Comparison of ENCODE assay signal across 8 cellular contexts in genomic region chr2:231604101-231604684, GRCh38. TPM values are rescaled to one million over a fixed set of nuclear protein-coding genes. Genes with fewer than 3 reads are reported as not detected.
DNase-seq lines count a peak whose midpoint lies in the region; ATAC-seq and TF ChIP-seq lines count a peak whose summit lies in the region.

No MANE protein-coding gene starts in this region.

- peak overlapping the region; percentile 80 for H3K4me3 Mint-ChIP-seq in stimulated activated memory B cell treated with anti-CD40 and anti-IgM and Interleukin-4, amounts not matched to agents 10 μg/mL and 1 μg/mL and 100 μg/mL, for 72 hours

- peak overlapping the region; percentile 86 for H3K27ac Mint-ChIP-seq in stimulated activated memory B cell treated with anti-CD40 and anti-IgM and Interleukin-4, amounts not matched to agents 10 μg/mL and 1 μg/mL and 100 μg/mL, for 72 hours

- H3K4me1 ChIP-seq in breast epithelium: peaks cover 6 to 10% of the 10 kb centered on the region in 2 donors

- H3K36me3 ChIP-seq in breast epithelium: no peaks in the 10 kb centered on the region

- intact Hi-C loops in breast epithelium (cut with DNase I; ENCODE audit: low total_unique reads): no loop called here

- peak in 1 of 3 donors; percentile 29 for TF ChIP-seq CTCF in breast epithelium (IDR thresholded peaks at IDR 0.05)

- peak overlapping the region; percentile 99 to 100 for H3K27ac ChIP-seq in breast epithelium

- no peaks in the 10 kb centered on the region for H3K27me3 Mint-ChIP-seq in stimulated activated memory B cell treated with anti-CD40 and anti-IgM and Interleukin-4, amounts not matched to agents 10 μg/mL and 1 μg/mL and 100 μg/mL, for 72 hours

- no peaks in the 10 kb centered on the region for H3K9me3 Mint-ChIP-seq in stimulated activated memory B cell treated with anti-CD40 and anti-IgM and Interleukin-4, amounts not matched to agents 10 μg/mL and 1 μg/mL and 100 μg/mL, for 72 hours

- no peaks in the 10 kb centered on the region for H3K9me3 ChIP-seq in breast epithelium

- peak; percentile 25 for DNase-seq in activated naive CD4-positive, alpha-beta T cell treated with Interleukin-2 at 50 U/mL for 16 hours
- no peak for DNase-seq in activated naive CD4-positive, alpha-beta T cell treated with anti-CD3 and anti-CD28 coated beads, Interleukin-2, amount 50 U/mL, for 16 hours
- DNase-seq in NCI-H774 (lab: John Stamatoyannopoulos, UW) (peak; percentile 52), breast epithelium (ENCODE audit: low spot score in 2 of 2) (peak; percentile 48 to 65), kidney glomerular epithelial cell (lab: John Stamatoyannopoulos, UW) (peak; percentile 46), cerebellar nuclear complex (lab: John Stamatoyannopoulos, UW) (no peak)

- peak; percentile 11 for TF ChIP-seq POLR2A in breast epithelium (IDR thresholded peaks at IDR 0.05)

- peak overlapping the region; percentile 47 to 85 (median 57) for H3K4me3 ChIP-seq in breast epithelium

- ATAC-seq in HG02798 (IDR thresholded peaks at IDR 0.05; ENCODE audit: poor library complexity, unreplicated experiment): peak; percentile 49
- ATAC-seq in stimulated activated memory B cell treated with anti-CD40 and anti-IgM and Interleukin-4, amounts not matched to agents 10 μg/mL and 1 μg/mL and 100 μg/mL, for 72 hours: peak; percentile 32

- no peaks in the 10 kb centered on the region for H3K36me3 Mint-ChIP-seq in stimulated activated memory B cell treated with anti-CD40 and anti-IgM and Interleukin-4, amounts not matched to agents 10 μg/mL and 1 μg/mL and 100 μg/mL, for 72 hours

- H3K27me3 ChIP-seq in breast epithelium: no peaks in the 10 kb centered on the region

- H3K4me1 Mint-ChIP-seq in stimulated activated memory B cell treated with anti-CD40 and anti-IgM and Interleukin-4, amounts not matched to agents 10 μg/mL and 1 μg/mL and 100 μg/mL, for 72 hours: peaks cover 38% of the 10 kb centered on the region

RNA-seq across cellular contexts. Expression of gene TEX44, which starts 11.5 kb away (rescaled TPM):
- total RNA-seq in breast epithelium: not detected

Comparison
In these comparisons a context has a peak if more than half of its experiments do, and no peak if none do; other contexts are left out.
1. DNase-seq: peak in activated naive CD4-positive, alpha-beta T cell treated with Interleukin-2 at 50 U/mL for 16 hours (single experiment), NCI-H774 (single experiment), breast epithelium (2 of 2) and kidney glomerular epithelial cell (single experiment); none in activated naive CD4-positive, alpha-beta T cell treated with anti-CD3 and anti-CD28 coated beads, Interleukin-2, amount 50 U/mL, for 16 hours (single experiment) and cerebellar nuclear complex (0 of 2).